In the genomic region with DNA sequence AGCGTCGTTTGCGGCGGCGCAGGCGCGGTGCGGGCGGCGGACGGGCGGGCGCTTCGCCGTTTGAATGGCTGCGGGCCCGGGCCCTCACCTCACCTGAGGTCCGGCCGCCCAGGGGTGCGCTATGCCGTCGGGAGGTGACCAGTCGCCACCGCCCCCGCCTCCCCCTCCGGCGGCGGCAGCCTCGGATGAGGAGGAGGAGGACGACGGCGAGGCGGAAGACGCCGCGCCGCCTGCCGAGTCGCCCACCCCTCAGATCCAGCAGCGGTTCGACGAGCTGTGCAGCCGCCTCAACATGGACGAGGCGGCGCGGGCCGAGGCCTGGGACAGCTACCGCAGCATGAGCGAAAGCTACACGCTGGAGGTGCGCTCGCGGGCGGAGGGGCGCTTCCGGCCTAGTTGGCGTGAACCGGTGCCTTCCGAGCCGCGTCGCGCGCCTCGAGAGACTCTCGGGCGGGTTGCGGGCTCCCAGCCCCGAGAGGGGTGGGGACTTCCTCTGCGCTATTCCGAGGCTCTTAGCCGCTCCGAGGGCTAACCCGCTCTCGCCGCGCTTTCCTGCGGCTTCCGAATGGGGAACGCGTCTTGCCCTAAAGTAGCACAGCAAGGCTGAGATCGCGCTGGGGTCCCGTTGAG, we compare ENCODE assay signal across 8 cellular contexts. TPM values are rescaled to one million over a fixed set of nuclear protein-coding genes. Genes with fewer than 3 reads are reported as not detected.
DNase-seq lines count a peak whose midpoint lies in the region; ATAC-seq, FAIRE-seq and TF ChIP-seq lines count a peak whose summit lies in the region.

RBL2 (plus strand) TSS at position 36 of the 630 bp plus-strand sequence; CDS start at position 122, 86 bp downstream.

- no peaks in the 10 kb centered on the region for H3K36me3 ChIP-seq in thoracic aorta

- H3K4me3 ChIP-seq in HL-60 (replicated peaks; ENCODE audit: insufficient read depth, low read length) = peak within 1 kb of the TSS; percentile 75
- peak within 1 kb of the TSS; percentile 99 for H3K4me3 ChIP-seq in thoracic aorta

- H3K27me3 ChIP-seq in HL-60 (ENCODE audit: insufficient read depth, poor library complexity, severe bottlenecking) (no peaks in the 10 kb centered on the region), thoracic aorta (replicated peaks; ENCODE audit: insufficient read depth) (no peaks in the 10 kb centered on the region)

- H3K4me1 ChIP-seq in thoracic aorta (ENCODE audit: control insufficient read depth in 1 of 2, low read depth in 2 of 2) = peaks cover 9 to 21% of the 10 kb centered on the region in 2 donors

- TF ChIP-seq CTCF in D721Med (IDR thresholded peaks at IDR 0.05; ENCODE audit: insufficient read depth, missing control alignments) (no peak), HL-60 (IDR thresholded peaks at IDR 0.05; ENCODE audit: insufficient read depth, low read length) (no peak), thoracic aorta (IDR thresholded peaks at IDR 0.05) (no peak)

- peak within 1 kb of the TSS; percentile 97 for H3K27ac ChIP-seq in HL-60 (replicated peaks)
- peak within 1 kb of the TSS; percentile 92 to 98 for H3K27ac ChIP-seq in thoracic aorta

- ATAC-seq in GM19467 (IDR thresholded peaks at IDR 0.05; ENCODE audit: unreplicated experiment) (peak; percentile 72), thoracic aorta (ENCODE audit: insufficient number of reproducible peaks, low FRiP score, low read depth) (peak; percentile 70)

- DNase-seq in D721Med (ENCODE audit: insufficient read length, low spot score) = peak; percentile 24
- peak; percentile 54 to 64 for DNase-seq in HL-60 (ENCODE audit: low read depth in 1 of 2, low spot score in 1 of 2)
- DNase-seq in SHP77 (lab: John Stamatoyannopoulos, UW) = peak; percentile 58 to 65
- peak; percentile 47 to 72 (median 59) for DNase-seq in activated naive CD4-positive, alpha-beta T cell (lab: John Stamatoyannopoulos, UW)
- DNase-seq in frontal cortex (ENCODE audit: low spot score in 2 of 2) = peak; percentile 79 to 83
- peak; percentile 19 for DNase-seq in occipital lobe (lab: John Stamatoyannopoulos, UW)
- peak; percentile 30 for DNase-seq in thoracic aorta (ENCODE audit: low spot score)

- H3K9me3 ChIP-seq in thoracic aorta = no peaks in the 10 kb centered on the region

- FAIRE-seq in D721Med (lab: Jason Lieb, UNC) = no peak
- no peak for FAIRE-seq in frontal cortex (lab: Jason Lieb, UNC)

RNA-seq across cellular contexts. Expression of gene RBL2, which starts in this region (rescaled TPM):
- total RNA-seq in frontal cortex (88.5 TPM), occipital lobe (125 TPM), thoracic aorta (100 to 1,000 TPM in 1 of 2 donors, 10 to 100 TPM in 1; 75.8 to 127 TPM)

Comparison
In these comparisons a context has a peak if more than half of its experiments do, and no peak if none do; other contexts are left out.
1. Peak in every context shown above with its lines: DNase-seq, ATAC-seq, H3K4me3 ChIP-seq and H3K27ac ChIP-seq.
2. DNase-seq: peak in every context shown above with its lines; median percentile 81 in frontal cortex; 62 in SHP77; 59 in HL-60; 59 in activated naive CD4-positive, alpha-beta T cell; 30 in thoracic aorta; 24 in D721Med; 19 in occipital lobe.